1 cellular context compared by ENCODE assay signal in the genomic region with DNA sequence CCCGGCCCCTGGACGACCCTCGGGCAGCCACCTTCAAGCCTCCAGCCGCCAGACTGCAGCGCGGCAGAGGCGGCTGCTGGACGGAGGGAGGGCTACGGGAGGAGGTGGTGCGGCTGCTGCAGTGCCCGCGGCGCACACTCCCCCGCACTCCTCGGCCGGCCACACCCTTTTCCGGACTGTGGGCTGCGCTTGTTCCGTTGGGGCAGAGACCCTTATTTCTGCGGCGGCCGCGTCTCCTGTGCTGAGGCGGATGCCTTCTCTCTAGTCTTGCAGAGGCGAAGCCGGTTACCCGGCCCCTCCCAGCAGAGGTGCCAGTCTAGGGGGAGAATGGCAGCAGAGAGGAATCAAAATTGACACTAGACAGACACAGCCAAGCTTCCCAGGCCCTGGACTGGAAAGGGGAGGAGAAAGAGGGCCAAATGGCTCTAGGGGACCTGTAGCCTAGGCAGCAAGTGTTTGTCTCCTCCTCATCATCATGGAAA.
TF ChIP-seq lines count a peak whose summit lies in the region.

No MANE protein-coding gene starts in this region.

TF ChIP-seq in K562, 482 proteins besides CTCF, POLR2A, EP300 and RAD21 (continued from another document and continues in another):
- no peak for TF ChIP-seq CBFB (CRISPR knock-in tag; IDR thresholded peaks at IDR 0.05)
- TF ChIP-seq SUPT5H (IDR thresholded peaks at IDR 0.05): peak; percentile 75; the same call in 1 of the 2 replicates
- TF ChIP-seq, protein P1, sequence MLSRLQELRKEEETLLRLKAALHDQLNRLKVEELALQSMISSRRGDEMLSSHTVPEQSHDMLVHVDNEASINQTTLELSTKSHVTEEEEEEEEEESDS (CRISPR knock-in tag; IDR thresholded peaks at IDR 0.05): no peak
- TF ChIP-seq, protein P2, sequence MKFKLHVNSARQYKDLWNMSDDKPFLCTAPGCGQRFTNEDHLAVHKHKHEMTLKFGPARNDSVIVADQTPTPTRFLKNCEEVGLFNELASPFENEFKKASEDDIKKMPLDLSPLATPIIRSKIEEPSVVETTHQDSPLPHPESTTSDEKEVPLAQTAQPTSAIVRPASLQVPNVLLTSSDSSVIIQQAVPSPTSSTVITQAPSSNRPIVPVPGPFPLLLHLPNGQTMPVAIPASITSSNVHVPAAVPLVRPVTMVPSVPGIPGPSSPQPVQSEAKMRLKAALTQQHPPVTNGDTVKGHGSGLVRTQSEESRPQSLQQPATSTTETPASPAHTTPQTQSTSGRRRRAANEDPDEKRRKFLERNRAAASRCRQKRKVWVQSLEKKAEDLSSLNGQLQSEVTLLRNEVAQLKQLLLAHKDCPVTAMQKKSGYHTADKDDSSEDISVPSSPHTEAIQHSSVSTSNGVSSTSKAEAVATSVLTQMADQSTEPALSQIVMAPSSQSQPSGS (CRISPR knock-in tag; IDR thresholded peaks at IDR 0.05): no peak
- TF ChIP-seq, protein P3, sequence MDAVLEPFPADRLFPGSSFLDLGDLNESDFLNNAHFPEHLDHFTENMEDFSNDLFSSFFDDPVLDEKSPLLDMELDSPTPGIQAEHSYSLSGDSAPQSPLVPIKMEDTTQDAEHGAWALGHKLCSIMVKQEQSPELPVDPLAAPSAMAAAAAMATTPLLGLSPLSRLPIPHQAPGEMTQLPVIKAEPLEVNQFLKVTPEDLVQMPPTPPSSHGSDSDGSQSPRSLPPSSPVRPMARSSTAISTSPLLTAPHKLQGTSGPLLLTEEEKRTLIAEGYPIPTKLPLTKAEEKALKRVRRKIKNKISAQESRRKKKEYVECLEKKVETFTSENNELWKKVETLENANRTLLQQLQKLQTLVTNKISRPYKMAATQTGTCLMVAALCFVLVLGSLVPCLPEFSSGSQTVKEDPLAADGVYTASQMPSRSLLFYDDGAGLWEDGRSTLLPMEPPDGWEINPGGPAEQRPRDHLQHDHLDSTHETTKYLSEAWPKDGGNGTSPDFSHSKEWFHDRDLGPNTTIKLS (IDR thresholded peaks at IDR 0.05; ENCODE audit: borderline replicate concordance, low read depth): no peak
- TF ChIP-seq, protein P4, sequence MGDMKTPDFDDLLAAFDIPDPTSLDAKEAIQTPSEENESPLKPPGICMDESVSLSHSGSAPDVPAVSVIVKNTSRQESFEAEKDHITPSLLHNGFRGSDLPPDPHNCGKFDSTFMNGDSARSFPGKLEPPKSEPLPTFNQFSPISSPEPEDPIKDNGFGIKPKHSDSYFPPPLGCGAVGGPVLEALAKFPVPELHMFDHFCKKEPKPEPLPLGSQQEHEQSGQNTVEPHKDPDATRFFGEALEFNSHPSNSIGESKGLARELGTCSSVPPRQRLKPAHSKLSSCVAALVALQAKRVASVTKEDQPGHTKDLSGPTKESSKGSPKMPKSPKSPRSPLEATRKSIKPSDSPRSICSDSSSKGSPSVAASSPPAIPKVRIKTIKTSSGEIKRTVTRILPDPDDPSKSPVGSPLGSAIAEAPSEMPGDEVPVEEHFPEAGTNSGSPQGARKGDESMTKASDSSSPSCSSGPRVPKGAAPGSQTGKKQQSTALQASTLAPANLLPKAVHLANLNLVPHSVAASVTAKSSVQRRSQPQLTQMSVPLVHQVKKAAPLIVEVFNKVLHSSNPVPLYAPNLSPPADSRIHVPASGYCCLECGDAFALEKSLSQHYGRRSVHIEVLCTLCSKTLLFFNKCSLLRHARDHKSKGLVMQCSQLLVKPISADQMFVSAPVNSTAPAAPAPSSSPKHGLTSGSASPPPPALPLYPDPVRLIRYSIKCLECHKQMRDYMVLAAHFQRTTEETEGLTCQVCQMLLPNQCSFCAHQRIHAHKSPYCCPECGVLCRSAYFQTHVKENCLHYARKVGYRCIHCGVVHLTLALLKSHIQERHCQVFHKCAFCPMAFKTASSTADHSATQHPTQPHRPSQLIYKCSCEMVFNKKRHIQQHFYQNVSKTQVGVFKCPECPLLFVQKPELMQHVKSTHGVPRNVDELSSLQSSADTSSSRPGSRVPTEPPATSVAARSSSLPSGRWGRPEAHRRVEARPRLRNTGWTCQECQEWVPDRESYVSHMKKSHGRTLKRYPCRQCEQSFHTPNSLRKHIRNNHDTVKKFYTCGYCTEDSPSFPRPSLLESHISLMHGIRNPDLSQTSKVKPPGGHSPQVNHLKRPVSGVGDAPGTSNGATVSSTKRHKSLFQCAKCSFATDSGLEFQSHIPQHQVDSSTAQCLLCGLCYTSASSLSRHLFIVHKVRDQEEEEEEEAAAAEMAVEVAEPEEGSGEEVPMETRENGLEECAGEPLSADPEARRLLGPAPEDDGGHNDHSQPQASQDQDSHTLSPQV (IDR thresholded peaks at IDR 0.05): 0 out of 2 replicates have a peak, but pooled peaks have one; percentile 52
- TF ChIP-seq SMAD3 (CRISPR knock-in tag; conservative IDR thresholded peaks at IDR 0.05): 0 out of 2 replicates have a peak, but pooled peaks have one; percentile 37
- TF ChIP-seq FIP1L1 (IDR thresholded peaks at IDR 0.05; ENCODE audit: low read depth, low read length, poor library complexity, severe bottlenecking): peak; percentile 91
- TF ChIP-seq, protein P5, sequence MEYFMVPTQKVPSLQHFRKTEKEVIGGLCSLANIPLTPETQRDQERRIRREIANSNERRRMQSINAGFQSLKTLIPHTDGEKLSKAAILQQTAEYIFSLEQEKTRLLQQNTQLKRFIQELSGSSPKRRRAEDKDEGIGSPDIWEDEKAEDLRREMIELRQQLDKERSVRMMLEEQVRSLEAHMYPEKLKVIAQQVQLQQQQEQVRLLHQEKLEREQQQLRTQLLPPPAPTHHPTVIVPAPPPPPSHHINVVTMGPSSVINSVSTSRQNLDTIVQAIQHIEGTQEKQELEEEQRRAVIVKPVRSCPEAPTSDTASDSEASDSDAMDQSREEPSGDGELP (CRISPR knock-in tag; IDR thresholded peaks at IDR 0.05; ENCODE audit: borderline replicate concordance): peak; percentile 58; the same call in 1 of the 2 replicates
- TF ChIP-seq GABPA (tag; conservative IDR thresholded peaks at IDR 0.05; ENCODE audit: low read depth): no peak
- no peak for TF ChIP-seq PHF8 (IDR thresholded peaks at IDR 0.05; ENCODE audit: borderline replicate concordance, low read length)
- TF ChIP-seq, protein P6, sequence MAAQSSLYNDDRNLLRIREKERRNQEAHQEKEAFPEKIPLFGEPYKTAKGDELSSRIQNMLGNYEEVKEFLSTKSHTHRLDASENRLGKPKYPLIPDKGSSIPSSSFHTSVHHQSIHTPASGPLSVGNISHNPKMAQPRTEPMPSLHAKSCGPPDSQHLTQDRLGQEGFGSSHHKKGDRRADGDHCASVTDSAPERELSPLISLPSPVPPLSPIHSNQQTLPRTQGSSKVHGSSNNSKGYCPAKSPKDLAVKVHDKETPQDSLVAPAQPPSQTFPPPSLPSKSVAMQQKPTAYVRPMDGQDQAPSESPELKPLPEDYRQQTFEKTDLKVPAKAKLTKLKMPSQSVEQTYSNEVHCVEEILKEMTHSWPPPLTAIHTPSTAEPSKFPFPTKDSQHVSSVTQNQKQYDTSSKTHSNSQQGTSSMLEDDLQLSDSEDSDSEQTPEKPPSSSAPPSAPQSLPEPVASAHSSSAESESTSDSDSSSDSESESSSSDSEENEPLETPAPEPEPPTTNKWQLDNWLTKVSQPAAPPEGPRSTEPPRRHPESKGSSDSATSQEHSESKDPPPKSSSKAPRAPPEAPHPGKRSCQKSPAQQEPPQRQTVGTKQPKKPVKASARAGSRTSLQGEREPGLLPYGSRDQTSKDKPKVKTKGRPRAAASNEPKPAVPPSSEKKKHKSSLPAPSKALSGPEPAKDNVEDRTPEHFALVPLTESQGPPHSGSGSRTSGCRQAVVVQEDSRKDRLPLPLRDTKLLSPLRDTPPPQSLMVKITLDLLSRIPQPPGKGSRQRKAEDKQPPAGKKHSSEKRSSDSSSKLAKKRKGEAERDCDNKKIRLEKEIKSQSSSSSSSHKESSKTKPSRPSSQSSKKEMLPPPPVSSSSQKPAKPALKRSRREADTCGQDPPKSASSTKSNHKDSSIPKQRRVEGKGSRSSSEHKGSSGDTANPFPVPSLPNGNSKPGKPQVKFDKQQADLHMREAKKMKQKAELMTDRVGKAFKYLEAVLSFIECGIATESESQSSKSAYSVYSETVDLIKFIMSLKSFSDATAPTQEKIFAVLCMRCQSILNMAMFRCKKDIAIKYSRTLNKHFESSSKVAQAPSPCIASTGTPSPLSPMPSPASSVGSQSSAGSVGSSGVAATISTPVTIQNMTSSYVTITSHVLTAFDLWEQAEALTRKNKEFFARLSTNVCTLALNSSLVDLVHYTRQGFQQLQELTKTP (IDR thresholded peaks at IDR 0.05; ENCODE audit: low read depth in 1 of 2, partially characterized antibody in 2 of 2): peak in 1 of 2 experiments; percentile 6
- no peak for TF ChIP-seq KDM2B (CRISPR knock-in tag; IDR thresholded peaks at IDR 0.05)
- TF ChIP-seq SAP30 (IDR thresholded peaks at IDR 0.05; ENCODE audit: borderline replicate concordance, insufficient read depth, low read depth, low read length, poor library complexity, severe bottlenecking): peak; percentile 65
- TF ChIP-seq TBL1XR1 (IDR thresholded peaks at IDR 0.05; ENCODE audit: low read length in 2 of 2): no peak; a peak in 1 of 4 replicates
- TF ChIP-seq ZNF347 (CRISPR knock-in tag; IDR thresholded peaks at IDR 0.05; ENCODE audit: low read depth): no peak
- TF ChIP-seq RBM17 (IDR thresholded peaks at IDR 0.05; ENCODE audit: borderline replicate concordance, low read depth, low read length): no peak
- TF ChIP-seq SIN3A (IDR thresholded peaks at IDR 0.05; ENCODE audit: borderline replicate concordance in 2 of 2, control insufficient read depth in 1 of 2, low read depth in 2 of 2, low read length in 2 of 2): peak in 1 of 2 experiments; percentile 89; a peak in 1 of 4 replicates
- peak; percentile 85 for TF ChIP-seq CXXC5 (CRISPR knock-in tag; IDR thresholded peaks at IDR 0.05)
- no peak for TF ChIP-seq ESRRB (CRISPR knock-in tag; IDR thresholded peaks at IDR 0.05; ENCODE audit: borderline replicate concordance)
- TF ChIP-seq ATF7 (IDR thresholded peaks at IDR 0.05): peak; percentile 39; the same call in 1 of the 2 replicates
- TF ChIP-seq ZNF431 (CRISPR knock-in tag; IDR thresholded peaks at IDR 0.05): 0 out of 2 replicates have a peak, but pooled peaks have one; percentile 24
- peak; percentile 80 for TF ChIP-seq KLF13 (tag; IDR thresholded peaks at IDR 0.05; ENCODE audit: borderline replicate concordance, low read depth)
- TF ChIP-seq, protein P7, sequence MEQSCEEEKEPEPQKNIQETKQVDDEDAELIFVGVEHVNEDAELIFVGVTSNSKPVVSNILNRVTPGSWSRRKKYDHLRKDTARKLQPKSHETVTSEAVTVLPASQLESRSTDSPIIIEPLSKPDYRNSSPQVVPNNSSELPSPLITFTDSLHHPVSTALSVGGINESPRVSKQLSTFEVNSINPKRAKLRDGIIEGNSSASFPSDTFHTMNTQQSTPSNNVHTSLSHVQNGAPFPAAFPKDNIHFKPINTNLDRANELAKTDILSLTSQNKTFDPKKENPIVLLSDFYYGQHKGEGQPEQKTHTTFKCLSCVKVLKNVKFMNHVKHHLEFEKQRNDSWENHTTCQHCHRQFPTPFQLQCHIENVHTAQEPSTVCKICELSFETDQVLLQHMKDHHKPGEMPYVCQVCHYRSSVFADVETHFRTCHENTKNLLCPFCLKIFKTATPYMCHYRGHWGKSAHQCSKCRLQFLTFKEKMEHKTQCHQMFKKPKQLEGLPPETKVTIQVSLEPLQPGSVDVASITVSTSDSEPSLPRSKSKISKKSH (CRISPR knock-in tag; IDR thresholded peaks at IDR 0.05): no peak
- peak; percentile 75 to 84 for TF ChIP-seq MAZ (CRISPR knock-in tag; conservative IDR thresholded peaks at IDR 0.05 in 1 of 2, IDR thresholded peaks at IDR 0.05 in 1 of 2)
- TF ChIP-seq ZNF217 (CRISPR knock-in tag; IDR thresholded peaks at IDR 0.05): no peak
- TF ChIP-seq, protein P8, sequence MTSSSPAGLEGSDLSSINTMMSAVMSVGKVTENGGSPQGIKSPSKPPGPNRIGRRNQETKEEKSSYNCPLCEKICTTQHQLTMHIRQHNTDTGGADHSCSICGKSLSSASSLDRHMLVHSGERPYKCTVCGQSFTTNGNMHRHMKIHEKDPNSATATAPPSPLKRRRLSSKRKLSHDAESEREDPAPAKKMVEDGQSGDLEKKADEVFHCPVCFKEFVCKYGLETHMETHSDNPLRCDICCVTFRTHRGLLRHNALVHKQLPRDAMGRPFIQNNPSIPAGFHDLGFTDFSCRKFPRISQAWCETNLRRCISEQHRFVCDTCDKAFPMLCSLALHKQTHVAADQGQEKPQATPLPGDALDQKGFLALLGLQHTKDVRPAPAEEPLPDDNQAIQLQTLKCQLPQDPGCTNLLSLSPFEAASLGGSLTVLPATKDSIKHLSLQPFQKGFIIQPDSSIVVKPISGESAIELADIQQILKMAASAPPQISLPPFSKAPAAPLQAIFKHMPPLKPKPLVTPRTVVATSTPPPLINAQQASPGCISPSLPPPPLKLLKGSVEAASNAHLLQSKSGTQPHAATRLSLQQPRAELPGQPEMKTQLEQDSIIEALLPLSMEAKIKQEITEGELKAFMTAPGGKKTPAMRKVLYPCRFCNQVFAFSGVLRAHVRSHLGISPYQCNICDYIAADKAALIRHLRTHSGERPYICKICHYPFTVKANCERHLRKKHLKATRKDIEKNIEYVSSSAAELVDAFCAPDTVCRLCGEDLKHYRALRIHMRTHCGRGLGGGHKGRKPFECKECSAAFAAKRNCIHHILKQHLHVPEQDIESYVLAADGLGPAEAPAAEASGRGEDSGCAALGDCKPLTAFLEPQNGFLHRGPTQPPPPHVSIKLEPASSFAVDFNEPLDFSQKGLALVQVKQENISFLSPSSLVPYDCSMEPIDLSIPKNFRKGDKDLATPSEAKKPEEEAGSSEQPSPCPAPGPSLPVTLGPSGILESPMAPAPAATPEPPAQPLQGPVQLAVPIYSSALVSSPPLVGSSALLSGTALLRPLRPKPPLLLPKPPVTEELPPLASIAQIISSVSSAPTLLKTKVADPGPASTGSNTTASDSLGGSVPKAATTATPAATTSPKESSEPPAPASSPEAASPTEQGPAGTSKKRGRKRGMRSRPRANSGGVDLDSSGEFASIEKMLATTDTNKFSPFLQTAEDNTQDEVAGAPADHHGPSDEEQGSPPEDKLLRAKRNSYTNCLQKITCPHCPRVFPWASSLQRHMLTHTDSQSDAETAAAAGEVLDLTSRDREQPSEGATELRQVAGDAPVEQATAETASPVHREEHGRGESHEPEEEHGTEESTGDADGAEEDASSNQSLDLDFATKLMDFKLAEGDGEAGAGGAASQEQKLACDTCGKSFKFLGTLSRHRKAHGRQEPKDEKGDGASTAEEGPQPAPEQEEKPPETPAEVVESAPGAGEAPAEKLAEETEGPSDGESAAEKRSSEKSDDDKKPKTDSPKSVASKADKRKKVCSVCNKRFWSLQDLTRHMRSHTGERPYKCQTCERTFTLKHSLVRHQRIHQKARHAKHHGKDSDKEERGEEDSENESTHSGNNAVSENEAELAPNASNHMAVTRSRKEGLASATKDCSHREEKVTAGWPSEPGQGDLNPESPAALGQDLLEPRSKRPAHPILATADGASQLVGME (CRISPR knock-in tag; IDR thresholded peaks at IDR 0.05): 0 out of 2 replicates have a peak, but pooled peaks have one; percentile 25
- TF ChIP-seq U2AF1 (optimal IDR thresholded peaks at IDR 0.05; ENCODE audit: low read depth, low read length): peak; percentile 51
- no peak; the same call in 1 of the 2 replicates for TF ChIP-seq JUND (IDR thresholded peaks at IDR 0.05; ENCODE audit: borderline replicate concordance, low read depth, low read length)
- TF ChIP-seq JUND (tag; IDR thresholded peaks at IDR 0.05; ENCODE audit: borderline replicate concordance, low read depth, low read length): peak; percentile 55; the same call in 1 of the 3 replicates
- TF ChIP-seq MYNN (IDR thresholded peaks at IDR 0.05): peak; percentile 80
- TF ChIP-seq MYNN (CRISPR knock-in tag; IDR thresholded peaks at IDR 0.05): no peak
- TF ChIP-seq GABPB1 (CRISPR knock-in tag; IDR thresholded peaks at IDR 0.05): peak; percentile 23; the same call in 1 of the 2 replicates
- TF ChIP-seq ZNF830 (CRISPR knock-in tag; IDR thresholded peaks at IDR 0.05): peak; percentile 50; the same call in 1 of the 2 replicates
